In the genomic region with DNA sequence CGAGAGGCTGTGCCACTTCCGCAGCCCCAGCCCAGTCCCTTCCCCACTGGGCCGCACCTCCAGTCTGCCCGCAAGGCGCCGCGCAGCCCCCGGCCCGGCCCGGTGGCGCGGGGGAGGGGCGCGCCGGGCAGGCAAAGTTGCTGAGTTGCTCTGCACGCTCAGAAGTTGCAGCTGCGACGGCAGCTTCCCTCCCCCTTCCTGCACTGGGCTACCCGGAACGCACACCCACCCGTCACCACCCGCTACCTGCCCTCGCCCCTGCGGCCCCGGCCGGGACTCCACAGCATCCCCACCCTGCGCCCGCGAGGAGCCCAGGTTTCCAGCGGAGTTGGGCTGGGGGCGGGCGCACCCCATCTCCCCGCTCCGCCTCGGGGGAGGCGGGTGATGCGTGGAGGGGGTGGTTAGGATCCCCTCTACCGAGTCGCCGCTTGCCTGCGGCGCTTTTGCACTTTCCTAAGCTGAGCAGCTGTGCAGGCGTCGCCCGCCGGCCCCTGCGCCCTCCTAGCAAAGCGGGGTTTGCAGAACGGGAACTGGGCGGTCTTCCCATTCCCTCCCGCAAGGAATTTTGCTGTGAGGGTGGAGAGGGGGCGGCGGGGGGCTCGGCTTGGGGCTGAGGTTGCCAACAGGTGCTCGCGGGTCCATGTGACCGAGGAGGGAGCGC, we compare ENCODE assay signal across 8 cellular contexts. TPM values are rescaled to one million over a fixed set of nuclear protein-coding genes. Genes with fewer than 3 reads are reported as not detected.
DNase-seq lines count a peak whose midpoint lies in the region; ATAC-seq and TF ChIP-seq lines count a peak whose summit lies in the region.

No MANE protein-coding gene starts in this region.

- CTCF ChIA-PET in naive thymus-derived CD4-positive, alpha-beta T cell (lab: Charles Lee): no interaction called here

- H3K36me3 Mint-ChIP-seq in naive thymus-derived CD4-positive, alpha-beta T cell: no peaks in the 10 kb centered on the region

- no peaks in the 10 kb centered on the region for H3K27me3 ChIP-seq in esophagus (ENCODE audit: control insufficient read depth in 1 of 2, insufficient read depth in 2 of 2, low read length in 2 of 2)
- H3K27me3 ChIP-seq in naive thymus-derived CD4-positive, alpha-beta T cell (ENCODE audit: control insufficient read depth in 2 of 2, insufficient read depth in 2 of 2, low read length in 2 of 2): no peaks in the 10 kb centered on the region
- H3K27me3 ChIP-seq in transverse colon: no peaks in the 10 kb centered on the region

- H3K4me3 ChIP-seq in esophagus (ENCODE audit: low read depth in 1 of 2, low read length in 2 of 2): peak overlapping the region; percentile 62 to 73
- peak overlapping the region; percentile 77 for H3K4me3 ChIP-seq in naive thymus-derived CD4-positive, alpha-beta T cell (ENCODE audit: low read length)
- H3K4me3 ChIP-seq in transverse colon: peak overlapping the region; percentile 38 to 63 (median 56)

- peak; percentile 59 for TF ChIP-seq POLR2A in transverse colon (IDR thresholded peaks at IDR 0.05)

- in situ Hi-C loops in transverse colon (cut with MboI; ENCODE audit: low pct_ligation_motif_present in 1 of 4, low pct_unique_long_range_greater_than_20kb in 1 of 4, low sequenced_read_pairs in 3 of 4): loop anchor here in 1 of 4 donors (25.0 kb wide), 1 partner anchor 185 kb away; no protein-coding TSS in a partner anchor

- TF ChIP-seq EP300 in transverse colon (IDR thresholded peaks at IDR 0.05; ENCODE audit: low read depth): no peak

- intact Hi-C loops in naive thymus-derived CD4-positive, alpha-beta T cell (cut with micrococcal nuclease): loop anchor here in 1 of 2 donors (1.0 to 2.0 kb wide), 6 partner anchors 21 to 261 kb away; partner anchors contain the start of genes RREB1 and SSR1
- intact Hi-C loops in transverse colon (cut with DNase I; ENCODE audit: low total_unique reads): no loop called here

- DNase-seq in COLO668 (lab: John Stamatoyannopoulos, UW; ENCODE audit: unreplicated experiment) (peak; percentile 64), NCI-H1694 (lab: John Stamatoyannopoulos, UW) (peak; percentile 23), transverse colon (peak; percentile 74), H4 (ENCODE audit: low spot score) (no peak)
- peak; percentile 46 for DNase-seq in activated CD8-positive, alpha-beta memory T cell treated with anti-CD3 and anti-CD28 coated beads, Interleukin-2, amount 50 U/mL, for 4 hours
- DNase-seq in naive thymus-derived CD4-positive, alpha-beta T cell: peak; percentile 34 to 81 (median 70)

- peaks cover 5 to 22% (median 14%) of the 10 kb centered on the region in 7 donors for H3K4me1 Mint-ChIP-seq in naive thymus-derived CD4-positive, alpha-beta T cell

- WGBS in esophagus, 2 donors: 0 to 1% methylated on average over 46 to 58 of the region's 58 CpGs
- WGBS in transverse colon (ENCODE audit: low coverage in 1 of 2), 2 donors: 0% methylated on average over 41 of the region's 58 CpGs; no CpG with 5 or more reads in 1 of the 2 donors

- H3K36me3 ChIP-seq in esophagus (ENCODE audit: control insufficient read depth in 2 of 2, insufficient read depth in 2 of 2, low read length in 1 of 2): no peaks in the 10 kb centered on the region
- no peaks in the 10 kb centered on the region for H3K36me3 ChIP-seq in naive thymus-derived CD4-positive, alpha-beta T cell (ENCODE audit: control insufficient read depth in 2 of 3, insufficient read depth in 3 of 3, low read length in 3 of 3)
- no peaks in the 10 kb centered on the region for H3K36me3 ChIP-seq in transverse colon

- ATAC-seq in GM21576 (IDR thresholded peaks at IDR 0.05; ENCODE audit: unreplicated experiment): peak; percentile 71
- peak; percentile 83 for ATAC-seq in naive thymus-derived CD4-positive, alpha-beta T cell

- no peak for TF ChIP-seq CTCF in transverse colon (IDR thresholded peaks at IDR 0.05)

- peak overlapping the region; percentile 98 to 100 for H3K27ac ChIP-seq in esophagus (ENCODE audit: low read depth in 2 of 2, low read length in 1 of 2)
- H3K27ac ChIP-seq in naive thymus-derived CD4-positive, alpha-beta T cell (ENCODE audit: low read depth, low read length): peak overlapping the region; percentile 59
- peak overlapping the region; percentile 91 to 94 (median 92) for H3K27ac ChIP-seq in transverse colon

- H3K9me3 ChIP-seq in esophagus (ENCODE audit: control insufficient read depth in 2 of 2, insufficient read depth in 1 of 2, low read depth in 1 of 2, low read length in 1 of 2) (no peaks in the 10 kb centered on the region), transverse colon (no peaks in the 10 kb centered on the region)
- no peaks in the 10 kb centered on the region for H3K9me3 ChIP-seq in naive thymus-derived CD4-positive, alpha-beta T cell (ENCODE audit: control insufficient read depth in 2 of 3, low read length in 3 of 3)

- H3K9me3 Mint-ChIP-seq in naive thymus-derived CD4-positive, alpha-beta T cell: no peaks in the 10 kb centered on the region

- H3K4me3 Mint-ChIP-seq in naive thymus-derived CD4-positive, alpha-beta T cell: peak overlapping the region; percentile 20 to 89 (median 78)

- POLR2A ChIA-PET in naive thymus-derived CD4-positive, alpha-beta T cell (lab: Charles Lee): interaction anchor here (0.7 to 3.4 kb wide), 5 partner anchors 22 to 90 kb away, joined by 3 to 23 read pairs (median 5); partner anchors contain the start of gene RREB1

- H3K27ac Mint-ChIP-seq in naive thymus-derived CD4-positive, alpha-beta T cell: peak overlapping the region in 5 of 9 donors; percentile 38 to 86 (median 77)

- H3K27me3 Mint-ChIP-seq in naive thymus-derived CD4-positive, alpha-beta T cell: peaks cover 0 to 68% (median 0%) of the 10 kb centered on the region in 5 donors

- H3K4me1 ChIP-seq in esophagus (ENCODE audit: control insufficient read depth in 2 of 2, insufficient read depth in 2 of 2, low read length in 1 of 2) (no peaks in the 10 kb centered on the region), transverse colon (peaks cover 0 to 30% (median 12%) of the 10 kb centered on the region in 4 donors)
- peaks cover 0 to 4% of the 10 kb centered on the region in 2 donors for H3K4me1 ChIP-seq in naive thymus-derived CD4-positive, alpha-beta T cell (ENCODE audit: control insufficient read depth in 2 of 2, insufficient read depth in 2 of 2, low read length in 2 of 2)

RNA-seq across cellular contexts. Expression of gene RREB1, which starts 55.9 kb away (rescaled TPM):
- polyA plus RNA-seq in esophagus: 10 to 100 TPM; 13.0 to 19.7 TPM
- total RNA-seq in naive thymus-derived CD4-positive, alpha-beta T cell: 10 to 100 TPM; 28.3 to 56.7 (median 51.6) TPM
- 10 to 100 TPM in 1 of 2 donors, 1 to 10 TPM in 1; 4.2 to 10.0 TPM for polyA plus RNA-seq in naive thymus-derived CD4-positive, alpha-beta T cell
- total RNA-seq in transverse colon: 100 to 1,000 TPM in 2 of 4 donors, 10 to 100 TPM in 2; 73.9 to 214 (median 107) TPM
- 5.3 and 13.0 TPM in 2 replicates for total RNA-seq in H4 (2014; rRNA removed; shearing (Covaris generic))
